1 cellular context compared by ENCODE assay signal in the genomic region with DNA sequence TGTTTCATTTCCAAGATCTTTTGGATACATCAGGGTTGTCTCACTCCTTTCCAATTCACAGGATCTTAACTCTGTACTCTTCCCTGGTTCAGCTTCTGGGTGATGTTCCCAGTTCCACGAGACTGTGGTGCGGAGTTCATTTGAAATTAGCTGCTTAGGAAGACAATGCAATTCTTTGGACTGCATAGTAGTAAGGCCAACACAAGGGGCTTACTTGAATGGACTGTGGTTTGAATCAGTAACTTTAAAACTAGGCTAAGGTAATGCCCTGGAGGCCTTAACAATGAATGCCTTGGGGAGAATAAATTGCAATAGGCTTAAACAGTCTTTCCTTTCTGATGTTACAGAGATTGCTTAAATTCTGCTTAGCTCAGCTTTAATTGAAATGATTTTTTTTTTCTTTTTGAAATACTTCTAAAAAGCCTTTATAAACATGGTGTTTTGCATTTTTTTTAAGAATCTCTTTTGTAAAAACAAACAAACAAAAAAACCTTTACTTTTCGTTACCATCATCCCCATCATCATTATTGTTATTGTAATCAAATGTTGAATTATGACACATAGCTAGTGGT.
TF ChIP-seq lines count a peak whose summit lies in the region.

No MANE protein-coding gene starts in this region.

TF ChIP-seq in GM23338, 12 proteins besides CTCF, POLR2A, EP300 and RAD21 (continued from another document):
- TF ChIP-seq, protein P1, sequence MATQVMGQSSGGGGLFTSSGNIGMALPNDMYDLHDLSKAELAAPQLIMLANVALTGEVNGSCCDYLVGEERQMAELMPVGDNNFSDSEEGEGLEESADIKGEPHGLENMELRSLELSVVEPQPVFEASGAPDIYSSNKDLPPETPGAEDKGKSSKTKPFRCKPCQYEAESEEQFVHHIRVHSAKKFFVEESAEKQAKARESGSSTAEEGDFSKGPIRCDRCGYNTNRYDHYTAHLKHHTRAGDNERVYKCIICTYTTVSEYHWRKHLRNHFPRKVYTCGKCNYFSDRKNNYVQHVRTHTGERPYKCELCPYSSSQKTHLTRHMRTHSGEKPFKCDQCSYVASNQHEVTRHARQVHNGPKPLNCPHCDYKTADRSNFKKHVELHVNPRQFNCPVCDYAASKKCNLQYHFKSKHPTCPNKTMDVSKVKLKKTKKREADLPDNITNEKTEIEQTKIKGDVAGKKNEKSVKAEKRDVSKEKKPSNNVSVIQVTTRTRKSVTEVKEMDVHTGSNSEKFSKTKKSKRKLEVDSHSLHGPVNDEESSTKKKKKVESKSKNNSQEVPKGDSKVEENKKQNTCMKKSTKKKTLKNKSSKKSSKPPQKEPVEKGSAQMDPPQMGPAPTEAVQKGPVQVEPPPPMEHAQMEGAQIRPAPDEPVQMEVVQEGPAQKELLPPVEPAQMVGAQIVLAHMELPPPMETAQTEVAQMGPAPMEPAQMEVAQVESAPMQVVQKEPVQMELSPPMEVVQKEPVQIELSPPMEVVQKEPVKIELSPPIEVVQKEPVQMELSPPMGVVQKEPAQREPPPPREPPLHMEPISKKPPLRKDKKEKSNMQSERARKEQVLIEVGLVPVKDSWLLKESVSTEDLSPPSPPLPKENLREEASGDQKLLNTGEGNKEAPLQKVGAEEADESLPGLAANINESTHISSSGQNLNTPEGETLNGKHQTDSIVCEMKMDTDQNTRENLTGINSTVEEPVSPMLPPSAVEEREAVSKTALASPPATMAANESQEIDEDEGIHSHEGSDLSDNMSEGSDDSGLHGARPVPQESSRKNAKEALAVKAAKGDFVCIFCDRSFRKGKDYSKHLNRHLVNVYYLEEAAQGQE (IDR thresholded peaks at IDR 0.05; ENCODE audit: unreplicated experiment): no peak
- TF ChIP-seq, protein P2, sequence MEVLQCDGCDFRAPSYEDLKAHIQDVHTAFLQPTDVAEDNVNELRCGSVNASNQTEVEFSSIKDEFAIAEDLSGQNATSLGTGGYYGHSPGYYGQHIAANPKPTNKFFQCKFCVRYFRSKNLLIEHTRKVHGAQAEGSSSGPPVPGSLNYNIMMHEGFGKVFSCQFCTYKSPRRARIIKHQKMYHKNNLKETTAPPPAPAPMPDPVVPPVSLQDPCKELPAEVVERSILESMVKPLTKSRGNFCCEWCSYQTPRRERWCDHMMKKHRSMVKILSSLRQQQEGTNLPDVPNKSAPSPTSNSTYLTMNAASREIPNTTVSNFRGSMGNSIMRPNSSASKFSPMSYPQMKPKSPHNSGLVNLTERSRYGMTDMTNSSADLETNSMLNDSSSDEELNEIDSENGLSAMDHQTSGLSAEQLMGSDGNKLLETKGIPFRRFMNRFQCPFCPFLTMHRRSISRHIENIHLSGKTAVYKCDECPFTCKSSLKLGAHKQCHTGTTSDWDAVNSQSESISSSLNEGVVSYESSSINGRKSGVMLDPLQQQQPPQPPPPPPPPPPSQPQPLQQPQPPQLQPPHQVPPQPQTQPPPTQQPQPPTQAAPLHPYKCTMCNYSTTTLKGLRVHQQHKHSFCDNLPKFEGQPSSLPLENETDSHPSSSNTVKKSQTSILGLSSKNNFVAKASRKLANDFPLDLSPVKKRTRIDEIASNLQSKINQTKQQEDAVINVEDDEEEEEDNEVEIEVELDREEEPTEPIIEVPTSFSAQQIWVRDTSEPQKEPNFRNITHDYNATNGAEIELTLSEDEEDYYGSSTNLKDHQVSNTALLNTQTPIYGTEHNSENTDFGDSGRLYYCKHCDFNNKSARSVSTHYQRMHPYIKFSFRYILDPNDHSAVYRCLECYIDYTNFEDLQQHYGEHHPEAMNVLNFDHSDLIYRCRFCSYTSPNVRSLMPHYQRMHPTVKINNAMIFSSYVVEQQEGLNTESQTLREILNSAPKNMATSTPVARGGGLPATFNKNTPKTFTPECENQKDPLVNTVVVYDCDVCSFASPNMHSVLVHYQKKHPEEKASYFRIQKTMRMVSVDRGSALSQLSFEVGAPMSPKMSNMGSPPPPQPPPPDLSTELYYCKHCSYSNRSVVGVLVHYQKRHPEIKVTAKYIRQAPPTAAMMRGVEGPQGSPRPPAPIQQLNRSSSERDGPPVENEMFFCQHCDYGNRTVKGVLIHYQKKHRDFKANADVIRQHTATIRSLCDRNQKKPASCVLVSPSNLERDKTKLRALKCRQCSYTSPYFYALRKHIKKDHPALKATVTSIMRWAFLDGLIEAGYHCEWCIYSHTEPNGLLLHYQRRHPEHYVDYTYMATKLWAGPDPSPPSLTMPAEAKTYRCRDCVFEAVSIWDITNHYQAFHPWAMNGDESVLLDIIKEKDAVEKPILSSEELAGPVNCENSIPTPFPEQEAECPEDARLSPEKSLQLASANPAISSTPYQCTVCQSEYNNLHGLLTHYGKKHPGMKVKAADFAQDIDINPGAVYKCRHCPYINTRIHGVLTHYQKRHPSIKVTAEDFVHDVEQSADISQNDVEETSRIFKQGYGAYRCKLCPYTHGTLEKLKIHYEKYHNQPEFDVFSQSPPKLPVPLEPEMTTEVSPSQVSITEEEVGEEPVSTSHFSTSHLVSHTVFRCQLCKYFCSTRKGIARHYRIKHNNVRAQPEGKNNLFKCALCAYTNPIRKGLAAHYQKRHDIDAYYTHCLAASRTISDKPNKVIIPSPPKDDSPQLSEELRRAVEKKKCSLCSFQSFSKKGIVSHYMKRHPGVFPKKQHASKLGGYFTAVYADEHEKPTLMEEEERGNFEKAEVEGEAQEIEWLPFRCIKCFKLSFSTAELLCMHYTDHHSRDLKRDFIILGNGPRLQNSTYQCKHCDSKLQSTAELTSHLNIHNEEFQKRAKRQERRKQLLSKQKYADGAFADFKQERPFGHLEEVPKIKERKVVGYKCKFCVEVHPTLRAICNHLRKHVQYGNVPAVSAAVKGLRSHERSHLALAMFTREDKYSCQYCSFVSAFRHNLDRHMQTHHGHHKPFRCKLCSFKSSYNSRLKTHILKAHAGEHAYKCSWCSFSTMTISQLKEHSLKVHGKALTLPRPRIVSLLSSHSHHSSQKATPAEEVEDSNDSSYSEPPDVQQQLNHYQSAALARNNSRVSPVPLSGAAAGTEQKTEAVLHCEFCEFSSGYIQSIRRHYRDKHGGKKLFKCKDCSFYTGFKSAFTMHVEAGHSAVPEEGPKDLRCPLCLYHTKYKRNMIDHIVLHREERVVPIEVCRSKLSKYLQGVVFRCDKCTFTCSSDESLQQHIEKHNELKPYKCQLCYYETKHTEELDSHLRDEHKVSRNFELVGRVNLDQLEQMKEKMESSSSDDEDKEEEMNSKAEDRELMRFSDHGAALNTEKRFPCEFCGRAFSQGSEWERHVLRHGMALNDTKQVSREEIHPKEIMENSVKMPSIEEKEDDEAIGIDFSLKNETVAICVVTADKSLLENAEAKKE (CRISPR knock-in tag; IDR thresholded peaks at IDR 0.05): no peak
- TF ChIP-seq POLR2AphosphoS5 (IDR thresholded peaks at IDR 0.05; ENCODE audit: low read depth) (no peak), EZH2 (IDR thresholded peaks at IDR 0.05; ENCODE audit: low read depth, unreplicated experiment) (no peak), CREB1 (CRISPR knock-in tag; IDR thresholded peaks at IDR 0.05; ENCODE audit: low read depth) (no peak), NANOG (IDR thresholded peaks at IDR 0.05; ENCODE audit: borderline replicate concordance) (no peak), JUNB (IDR thresholded peaks at IDR 0.05; ENCODE audit: unreplicated experiment) (no peak), ZNF331 (CRISPR knock-in tag; IDR thresholded peaks at IDR 0.05; ENCODE audit: low read depth) (no peak), STAT1 (IDR thresholded peaks at IDR 0.05; ENCODE audit: unreplicated experiment) (no peak), ZNF114 (CRISPR knock-in tag; IDR thresholded peaks at IDR 0.05) (no peak)
- TF ChIP-seq, protein P3, sequence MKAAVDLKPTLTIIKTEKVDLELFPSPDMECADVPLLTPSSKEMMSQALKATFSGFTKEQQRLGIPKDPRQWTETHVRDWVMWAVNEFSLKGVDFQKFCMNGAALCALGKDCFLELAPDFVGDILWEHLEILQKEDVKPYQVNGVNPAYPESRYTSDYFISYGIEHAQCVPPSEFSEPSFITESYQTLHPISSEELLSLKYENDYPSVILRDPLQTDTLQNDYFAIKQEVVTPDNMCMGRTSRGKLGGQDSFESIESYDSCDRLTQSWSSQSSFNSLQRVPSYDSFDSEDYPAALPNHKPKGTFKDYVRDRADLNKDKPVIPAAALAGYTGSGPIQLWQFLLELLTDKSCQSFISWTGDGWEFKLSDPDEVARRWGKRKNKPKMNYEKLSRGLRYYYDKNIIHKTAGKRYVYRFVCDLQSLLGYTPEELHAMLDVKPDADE (IDR thresholded peaks at IDR 0.05): no peak
